In the genomic region with DNA sequence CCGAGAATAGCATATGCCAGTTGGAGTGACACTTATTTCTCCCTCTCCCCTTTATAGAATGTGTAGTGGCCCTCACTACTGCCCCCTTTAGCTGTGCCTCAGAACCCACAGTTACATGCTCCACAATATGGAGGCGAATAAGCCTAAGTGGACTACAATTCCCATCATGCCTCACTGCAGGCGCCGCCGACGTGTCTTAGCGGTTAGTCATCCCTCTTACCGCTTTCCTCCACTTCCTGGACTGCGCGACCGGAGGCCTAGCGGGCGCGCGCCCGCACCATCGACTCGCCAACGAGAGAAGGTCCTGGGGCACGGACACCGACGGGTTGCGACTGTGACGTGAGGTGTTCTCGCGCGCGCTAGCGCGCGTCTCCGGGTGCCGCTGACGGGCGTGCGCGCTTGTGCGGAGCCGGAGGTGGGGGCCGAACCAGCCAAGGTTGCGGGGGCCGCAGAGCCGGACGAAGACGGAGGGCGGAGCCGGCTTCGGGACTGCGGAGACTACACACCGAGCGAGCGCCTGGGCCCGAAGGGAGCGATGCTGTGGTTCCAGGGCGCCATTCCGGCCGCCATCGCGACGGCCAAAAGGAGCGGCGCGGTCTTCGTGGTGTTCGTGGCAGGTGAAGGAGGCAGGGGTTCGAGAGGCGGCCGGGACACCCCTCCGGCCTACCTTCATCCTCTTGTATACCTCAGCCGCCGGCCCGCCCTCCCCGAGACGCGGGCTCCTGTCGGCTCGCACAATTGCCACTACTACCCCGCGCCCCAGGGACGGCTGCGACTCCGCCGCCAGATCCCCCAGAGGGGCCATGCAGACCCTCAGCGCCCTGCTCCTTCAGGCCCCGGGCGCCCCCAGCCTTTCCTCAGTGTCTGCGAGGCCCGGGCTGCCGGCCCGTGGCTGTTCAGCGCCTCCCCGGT, we compare ENCODE assay signal across 7 cellular contexts. TPM values are rescaled to one million over a fixed set of nuclear protein-coding genes. Genes with fewer than 3 reads are reported as not detected.
A peak's percentile ranks its signal among the peaks of the same experiment; 100 is the strongest.
DNase-seq lines count a peak whose midpoint lies in the region; ATAC-seq and TF ChIP-seq lines count a peak whose summit lies in the region.

A gene with protein sequence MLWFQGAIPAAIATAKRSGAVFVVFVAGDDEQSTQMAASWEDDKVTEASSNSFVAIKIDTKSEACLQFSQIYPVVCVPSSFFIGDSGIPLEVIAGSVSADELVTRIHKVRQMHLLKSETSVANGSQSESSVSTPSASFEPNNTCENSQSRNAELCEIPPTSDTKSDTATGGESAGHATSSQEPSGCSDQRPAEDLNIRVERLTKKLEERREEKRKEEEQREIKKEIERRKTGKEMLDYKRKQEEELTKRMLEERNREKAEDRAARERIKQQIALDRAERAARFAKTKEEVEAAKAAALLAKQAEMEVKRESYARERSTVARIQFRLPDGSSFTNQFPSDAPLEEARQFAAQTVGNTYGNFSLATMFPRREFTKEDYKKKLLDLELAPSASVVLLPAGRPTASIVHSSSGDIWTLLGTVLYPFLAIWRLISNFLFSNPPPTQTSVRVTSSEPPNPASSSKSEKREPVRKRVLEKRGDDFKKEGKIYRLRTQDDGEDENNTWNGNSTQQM (plus strand): TSS at position 461 of the 912 bp plus-strand sequence. CDS start 75 bp downstream, at position 536.

- peak; percentile 94 to 97 for DNase-seq in NCI-H1930 (lab: John Stamatoyannopoulos, UW)
- peak; percentile 93 for DNase-seq in T-helper 22 cell (ENCODE audit: low read depth)
- DNase-seq in astrocyte of the cerebellum (ENCODE audit: low read depth), result peak; percentile 97
- peak; percentile 94 for DNase-seq in hepatic stellate cell (ENCODE audit: low spot score)
- peak; percentile 96 for DNase-seq in renal cortical epithelial cell (ENCODE audit: low read depth)

- peak within 1 kb of the TSS; percentile 64 for H3K4me3 ChIP-seq in astrocyte of the cerebellum (ENCODE audit: low read depth, low read length)

- peak; percentile 59 for TF ChIP-seq CTCF in astrocyte of the cerebellum (IDR thresholded peaks at IDR 0.05; ENCODE audit: low read depth, low read length, missing control alignments)

- in situ Hi-C loops in astrocyte of the cerebellum (cut with HindIII; ENCODE audit: low sequenced_read_pairs), result no loop called here

- ATAC-seq in GM18499 (IDR thresholded peaks at IDR 0.05; ENCODE audit: insufficient read depth, unreplicated experiment) (peak; percentile 87), HG02970 (IDR thresholded peaks at IDR 0.05; ENCODE audit: low FRiP score, unreplicated experiment) (peak; percentile 95)

RNA-seq across cellular contexts. Expression of the gene that starts here (rescaled TPM):
- total RNA-seq in renal cortical epithelial cell, result 63.0 and 133 TPM in 2 replicates

Comparison
In these comparisons a context has a peak if more than half of its experiments do, and no peak if none do; other contexts are left out.
1. Peak in every context shown above with its lines: DNase-seq, ATAC-seq and H3K4me3 ChIP-seq.